In genomic region chr11:65332591-65332990, GRCh38 we compare ENCODE assay signal across 1 cellular context. TPM values are rescaled to one million over a fixed set of nuclear protein-coding genes. Genes with fewer than 3 reads are reported as not detected.
"Had no signal": no experiment of that assay in that cellular context is flagged by ENCODE, and none has a peak within 500 bp of the region (broad histone marks: within the 10 kb centered on the region; RNA-seq: fewer than 3 reads in every experiment).

No MANE protein-coding gene starts in this region.

RNA-seq across cellular contexts. Expression of gene TIGD3, which starts 22.0 kb away (rescaled TPM):
- total RNA-seq: ascending aorta had no signal
